Comparison of ENCODE assay signal across 26 cellular contexts in the genomic region with DNA sequence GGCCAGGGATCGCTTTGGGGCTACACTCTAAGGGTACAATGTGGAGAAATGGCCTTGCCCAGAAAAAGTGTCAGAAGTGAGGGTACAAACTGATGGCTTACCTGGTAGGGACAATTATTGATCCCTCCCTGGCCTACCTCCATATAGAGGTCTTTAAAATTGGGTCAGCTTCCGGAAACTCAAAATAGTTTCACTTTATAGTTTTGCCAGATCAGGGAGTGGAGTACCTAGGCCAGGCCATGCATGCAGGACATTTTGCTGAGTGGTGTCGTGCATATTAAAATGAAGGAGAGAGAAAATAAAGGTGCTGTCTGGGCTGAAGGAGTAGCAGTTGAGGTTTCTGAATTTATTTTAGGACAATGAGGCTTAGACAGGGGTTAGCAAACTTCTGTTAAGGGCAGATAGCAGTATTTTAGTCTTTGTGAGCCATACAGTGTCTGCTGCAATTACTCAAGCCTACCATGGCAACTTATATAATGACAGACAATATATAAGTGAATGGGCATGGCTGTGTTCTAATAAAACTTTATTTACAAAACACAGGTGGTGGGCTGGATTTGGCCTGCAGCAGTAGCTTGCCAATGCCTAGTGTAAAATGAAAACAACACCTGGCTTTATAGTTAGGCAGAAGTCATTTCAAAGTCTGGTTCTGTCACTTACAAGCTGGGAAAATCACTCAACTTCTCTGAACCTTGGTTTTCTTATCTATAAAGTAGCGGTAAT.
"Had no signal": no experiment of that assay in that cellular context is flagged by ENCODE, and none has a peak within 500 bp of the region (broad histone marks: within the 10 kb centered on the region; RNA-seq: fewer than 3 reads in every experiment).

No MANE protein-coding gene starts in this region.

- H3K27ac Mint-ChIP-seq: mesothelial cell of epicardium; neural progenitor cell; stimulated activated effector memory CD8-positive, alpha-beta T cell treated with anti-CD3 and anti-CD28 coated beads, Interleukin-12 subunit alpha, Interleukin-12 subunit beta, amount 100 ng/mL, for 72 hours had no signal

- DNase-seq: dermis blood vessel endothelial cell; effector memory CD4-positive, alpha-beta T cell; erythroblast; esophagus squamous epithelium; foreskin melanocyte; glutamatergic neuron; heart right ventricle; hippocampal formation; islet precursor cell; kidney glomerular epithelial cell; left colon; left ventricle myocardium superior; mesenchymal stem cell; mucosa of descending colon; naive B cell; sigmoid colon; stimulated activated CD4-positive, alpha-beta T cell treated with anti-CD3 and anti-CD28 coated beads, Interleukin-2, amount 100 ng/mL, for 24 hours; stimulated activated CD4-positive, alpha-beta T cell treated with anti-CD3 and anti-CD28 coated beads, Interleukin-4, amount 100 ng/mL, for 24 hours; stimulated activated naive CD4-positive, alpha-beta T cell treated with Interleukin-2 at 50 U/mL for 16 hours; stomach; thyroid gland; trophoblast cell had no signal

- H3K36me3 Mint-ChIP-seq: mesothelial cell of epicardium, neural progenitor cell had no signal

- H3K9me3 Mint-ChIP-seq: mesothelial cell of epicardium; neural progenitor cell; stimulated activated effector memory CD8-positive, alpha-beta T cell treated with anti-CD3 and anti-CD28 coated beads, Interleukin-12 subunit alpha, Interleukin-12 subunit beta, amount 100 ng/mL, for 72 hours had no signal

- H3K27me3 Mint-ChIP-seq: naive B cell; natural killer cell treated with Interleukin-12 subunit alpha and Interleukin-12 subunit beta and Interleukin-15 and Interleukin-18, amount 100 ng/mL, for 72 hours had no signal

- H3K4me3 Mint-ChIP-seq: mesothelial cell of epicardium; natural killer cell treated with Interleukin-12 subunit alpha and Interleukin-12 subunit beta and Interleukin-15 and Interleukin-18, amount 100 ng/mL, for 72 hours; neural progenitor cell; stimulated activated effector memory CD8-positive, alpha-beta T cell treated with anti-CD3 and anti-CD28 coated beads, Interleukin-12 subunit alpha, Interleukin-12 subunit beta, amount 100 ng/mL, for 72 hours had no signal
